23 cellular contexts compared by ENCODE assay signal in the genomic region with DNA sequence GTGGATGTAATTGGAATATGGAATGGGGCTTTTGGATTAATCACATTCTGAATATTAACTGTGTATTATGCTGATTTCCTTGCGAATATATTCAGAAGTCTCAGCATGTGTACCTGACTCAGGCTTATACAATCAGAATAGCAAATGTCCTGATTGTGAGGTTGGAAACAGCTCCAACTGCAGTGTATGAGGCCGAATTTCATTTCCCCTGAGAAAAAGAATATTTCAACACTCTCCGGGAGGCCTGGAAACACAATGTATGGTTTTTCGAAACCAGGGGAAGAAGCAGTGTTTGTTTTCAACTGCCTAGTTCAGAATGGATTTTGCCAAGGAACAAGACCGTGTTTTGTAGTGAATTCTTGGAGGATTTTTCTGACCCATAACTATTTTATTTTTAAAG.
"Had no signal": no experiment of that assay in that cellular context is flagged by ENCODE, and none has a peak within 500 bp of the region (broad histone marks: within the 10 kb centered on the region; RNA-seq: fewer than 3 reads in every experiment).

No MANE protein-coding gene starts in this region.

- H2AFZ ChIP-seq: hepatocyte had no signal

- H3K27ac ChIP-seq: coronary artery, hepatocyte, lower lobe of right lung, neutrophil, pancreas, sigmoid colon, stomach, testis, tibial artery had no signal

- H3K4me3 ChIP-seq: coronary artery, esophagus squamous epithelium, hepatocyte, lower lobe of right lung, pancreas, sigmoid colon, stomach, testis, tibial artery had no signal

- H3K4me1 ChIP-seq: esophagus squamous epithelium, lower lobe of right lung, pancreas, sigmoid colon, stomach, testis, tibial artery had no signal

- ATAC-seq: left colon; left ventricle myocardium superior; lower lobe of right lung; natural killer cell; pancreas; stimulated activated effector memory CD8-positive, alpha-beta T cell treated with anti-CD3 and anti-CD28 coated beads, Interleukin-12 subunit alpha, Interleukin-12 subunit beta, amount 100 ng/mL, for 72 hours had no signal

- H3K9me3 ChIP-seq: esophagus squamous epithelium, neutrophil, pancreas, sigmoid colon, testis, tibial artery had no signal

- H3K27me3 ChIP-seq: sigmoid colon, testis had no signal

- H3K36me3 ChIP-seq: esophagus squamous epithelium, lower lobe of right lung, neutrophil, pancreas, sigmoid colon, stomach, tibial artery had no signal

- DNase-seq: dermis blood vessel endothelial cell; effector memory CD4-positive, alpha-beta T cell; esophagus squamous epithelium; head of caudate nucleus; kidney glomerular epithelial cell; left colon; left ventricle myocardium superior; lower lobe of right lung; natural killer cell; pancreas; retina; sigmoid colon; stimulated activated CD4-positive, alpha-beta T cell treated with anti-CD3 and anti-CD28 coated beads, Interleukin-2, amount 100 ng/mL, for 24 hours; stimulated activated CD4-positive, alpha-beta T cell treated with anti-CD3 and anti-CD28 coated beads, Interleukin-4, amount 100 ng/mL, for 24 hours; stimulated activated naive CD4-positive, alpha-beta T cell treated with Interleukin-2 at 50 U/mL for 16 hours; stomach; substantia nigra; testis; tibial artery had no signal

- H3K4me2 ChIP-seq: hepatocyte had no signal
